Comparison of ENCODE assay signal across 26 cellular contexts in genomic region chr1:7424352-7424890, GRCh38.
DNase-seq lines count a peak whose midpoint lies in the region; ATAC-seq and TF ChIP-seq lines count a peak whose summit lies in the region.
"Had no signal": no experiment of that assay in that cellular context is flagged by ENCODE, and none has a peak within 500 bp of the region (broad histone marks: within the 10 kb centered on the region; RNA-seq: fewer than 3 reads in every experiment).

No MANE protein-coding gene starts in this region.

- no peak overlapping the region for H3K27ac ChIP-seq in CD8-positive, alpha-beta T cell (ENCODE audit: low read depth, low read length)
- H3K27ac ChIP-seq in lower lobe of right lung: no peak overlapping the region
- H3K27ac ChIP-seq: BLaER1, epithelial cell of prostate, SK-N-MC had no signal

- H3K4me1 Mint-ChIP-seq in CD8-positive, alpha-beta T cell (ENCODE audit: low read depth): no peaks in the 10 kb centered on the region
- H3K4me1 Mint-ChIP-seq: activated T-helper 17 cell treated with anti-CD3 and anti-CD28 coated beads, Interleukin-2, amount 50 U/mL, for 72 hours; stimulated activated naive B cell treated with anti-CD40 and anti-IgM and Interleukin-4, amounts not matched to agents 10 μg/mL and 1 μg/mL and 100 μg/mL, for 72 hours had no signal

- no peak overlapping the region for H3K4me3 Mint-ChIP-seq in CD8-positive, alpha-beta T cell
- H3K4me3 Mint-ChIP-seq: activated CD8-positive, alpha-beta T cell treated with anti-CD3 and anti-CD28 coated beads for 36 hours; activated naive CD8-positive, alpha-beta T cell treated with anti-CD3 and anti-CD28 coated beads for 36 hours; activated T-helper 17 cell treated with anti-CD3 and anti-CD28 coated beads, Interleukin-2, amount 50 U/mL, for 72 hours; naive thymus-derived CD8-positive, alpha-beta T cell; stimulated activated naive B cell treated with anti-CD40 and anti-IgM and Interleukin-4, amounts not matched to agents 10 μg/mL and 1 μg/mL and 100 μg/mL, for 72 hours; T-helper 1 cell treated with Interleukin-12 subunit alpha and Interleukin-12 subunit beta and Interleukin-4 antibody, amounts not matched to agents 30 μg/mL and 1 μg/mL, for 36 hours had no signal

- intact Hi-C loops in CD8-positive, alpha-beta T cell (cut with DNase I, micrococcal nuclease): no loop called here
- intact Hi-C loops in lower lobe of right lung (cut with DNase I): no loop called here

- no peak for ATAC-seq in CD8-positive, alpha-beta T cell
- ATAC-seq in lower lobe of right lung: no peak
- ATAC-seq: activated CD8-positive, alpha-beta T cell treated with anti-CD3 and anti-CD28 coated beads for 36 hours; activated T-helper 17 cell treated with anti-CD3 and anti-CD28 coated beads, Interleukin-2, amount 50 U/mL, for 72 hours; left colon; naive thymus-derived CD8-positive, alpha-beta T cell; stimulated activated naive B cell treated with anti-CD40 and anti-IgM and Interleukin-4, amounts not matched to agents 10 μg/mL and 1 μg/mL and 100 μg/mL, for 72 hours had no signal

- H3K27ac Mint-ChIP-seq in CD8-positive, alpha-beta T cell: no peak overlapping the region
- H3K27ac Mint-ChIP-seq: activated CD8-positive, alpha-beta T cell treated with anti-CD3 and anti-CD28 coated beads for 36 hours; activated naive CD8-positive, alpha-beta T cell treated with anti-CD3 and anti-CD28 coated beads for 36 hours; activated T-helper 17 cell treated with anti-CD3 and anti-CD28 coated beads, Interleukin-2, amount 50 U/mL, for 72 hours; naive thymus-derived CD8-positive, alpha-beta T cell; stimulated activated naive B cell treated with anti-CD40 and anti-IgM and Interleukin-4, amounts not matched to agents 10 μg/mL and 1 μg/mL and 100 μg/mL, for 72 hours; T-helper 1 cell treated with Interleukin-12 subunit alpha and Interleukin-12 subunit beta and Interleukin-4 antibody, amounts not matched to agents 30 μg/mL and 1 μg/mL, for 36 hours had no signal

- no peaks in the 10 kb centered on the region for H3K4me1 ChIP-seq in CD8-positive, alpha-beta T cell (ENCODE audit: insufficient read depth, low read length)
- H3K4me1 ChIP-seq in lower lobe of right lung: no peaks in the 10 kb centered on the region
- H3K4me1 ChIP-seq: Caco-2 had no signal

- H3K27me3 Mint-ChIP-seq in CD8-positive, alpha-beta T cell (ENCODE audit: low read depth): no peaks in the 10 kb centered on the region

- no peaks in the 10 kb centered on the region for H3K27me3 ChIP-seq in CD8-positive, alpha-beta T cell (ENCODE audit: insufficient read depth, low read length)
- H3K27me3 ChIP-seq in lower lobe of right lung (ENCODE audit: low read depth): no peaks in the 10 kb centered on the region
- H3K27me3 ChIP-seq: BLaER1 had no signal

- POLR2A ChIA-PET in CD8-positive, alpha-beta T cell (lab: Charles Lee): no interaction called here

- H3K9me3 ChIP-seq in CD8-positive, alpha-beta T cell (ENCODE audit: low read length): no peaks in the 10 kb centered on the region
- no peaks in the 10 kb centered on the region for H3K9me3 ChIP-seq in lower lobe of right lung
- H3K9me3 ChIP-seq: BLaER1, Caco-2 had no signal

- no peak overlapping the region for H3K4me3 ChIP-seq in CD8-positive, alpha-beta T cell (ENCODE audit: low read depth, low read length)
- no peak overlapping the region for H3K4me3 ChIP-seq in lower lobe of right lung
- H3K4me3 ChIP-seq: BLaER1, SK-N-MC had no signal

- H3K36me3 ChIP-seq in CD8-positive, alpha-beta T cell (ENCODE audit: insufficient read depth, low read length): no peaks in the 10 kb centered on the region
- H3K36me3 ChIP-seq in lower lobe of right lung: no peaks in the 10 kb centered on the region
- H3K36me3 ChIP-seq: BLaER1 had no signal

- peak; percentile 62 for DNase-seq in Daoy (ENCODE audit: low read depth)
- DNase-seq in M059J (ENCODE audit: low read depth): peak; percentile 50
- DNase-seq in dermis blood vessel endothelial cell: peak; percentile 38
- peak; percentile 28 for DNase-seq in mucosa of gallbladder (ENCODE audit: low spot score)
- DNase-seq in CD8-positive, alpha-beta T cell: no peak
- no peak for DNase-seq in germinal center (ENCODE audit: low spot score)
- no peak for DNase-seq in midbrain (lab: John Stamatoyannopoulos, UW)
- DNase-seq in lower lobe of right lung: no peak
- DNase-seq: activated CD8-positive, alpha-beta T cell treated with anti-CD3 and anti-CD28 coated beads for 36 hours; activated naive CD8-positive, alpha-beta T cell treated with anti-CD3 and anti-CD28 coated beads for 36 hours; DND-41; effector CD4-positive, alpha-beta T cell; foreskin fibroblast; Kasumi-1; NCI-H1694; retina; stimulated activated CD4-positive, alpha-beta T cell treated with anti-CD3 and anti-CD28 coated beads, Interleukin-4, amount 100 ng/mL, for 4 hours; stimulated activated naive B cell treated with anti-CD40 and anti-IgM and Interleukin-4, amounts not matched to agents 10 μg/mL and 1 μg/mL and 100 μg/mL, for 72 hours had no signal

- CTCF ChIA-PET in CD8-positive, alpha-beta T cell (lab: Charles Lee): no interaction called here

- no peak for TF ChIP-seq CTCF in CD8-positive, alpha-beta T cell (IDR thresholded peaks at IDR 0.05)
- no peak for TF ChIP-seq CTCF in lower lobe of right lung (IDR thresholded peaks at IDR 0.05)

- no peaks in the 10 kb centered on the region for H3K9me3 Mint-ChIP-seq in CD8-positive, alpha-beta T cell
- H3K9me3 Mint-ChIP-seq: activated CD8-positive, alpha-beta T cell treated with anti-CD3 and anti-CD28 coated beads for 36 hours; activated T-helper 17 cell treated with anti-CD3 and anti-CD28 coated beads, Interleukin-2, amount 50 U/mL, for 72 hours; T-helper 1 cell treated with Interleukin-12 subunit alpha and Interleukin-12 subunit beta and Interleukin-4 antibody, amounts not matched to agents 30 μg/mL and 1 μg/mL, for 36 hours had no signal

- no peaks in the 10 kb centered on the region for H3K36me3 Mint-ChIP-seq in CD8-positive, alpha-beta T cell
- H3K36me3 Mint-ChIP-seq: activated naive CD8-positive, alpha-beta T cell treated with anti-CD3 and anti-CD28 coated beads for 36 hours; naive thymus-derived CD8-positive, alpha-beta T cell; stimulated activated naive B cell treated with anti-CD40 and anti-IgM and Interleukin-4, amounts not matched to agents 10 μg/mL and 1 μg/mL and 100 μg/mL, for 72 hours had no signal

Comparison
In these comparisons a context has a peak if more than half of its experiments do, and no peak if none do; other contexts are left out.
1. DNase-seq: peak in Daoy (single experiment), M059J (single experiment), dermis blood vessel endothelial cell (single experiment) and mucosa of gallbladder (single experiment); none in CD8-positive, alpha-beta T cell (0 of 7), germinal center (single experiment), midbrain (single experiment) and lower lobe of right lung (single experiment).